Comparison of ENCODE assay signal across 8 cellular contexts in genomic region chr11:33736148-33736809, GRCh38. TPM values are rescaled to one million over a fixed set of nuclear protein-coding genes. Genes with fewer than 3 reads are reported as not detected.
DNase-seq lines count a peak whose midpoint lies in the region; ATAC-seq and TF ChIP-seq lines count a peak whose summit lies in the region.

CD59 (minus strand) TSS chr11:33736423; CDS start chr11:33722445, 13,978 bp downstream.

- peak; percentile 71 for ATAC-seq in GM19397 (IDR thresholded peaks at IDR 0.05; ENCODE audit: unreplicated experiment)
- ATAC-seq in HG03571 (IDR thresholded peaks at IDR 0.05; ENCODE audit: unreplicated experiment): peak; percentile 50
- peak; percentile 81 for ATAC-seq in activated CD8-positive, alpha-beta T cell treated with anti-CD3 and anti-CD28 coated beads, Interleukin-2, amount 10 ng/mL, durations not matched to agents 7 days and 5 days

- POLR2A ChIA-PET in activated CD8-positive, alpha-beta T cell treated with anti-CD3 and anti-CD28 coated beads, Interleukin-2, amount 10 ng/mL, durations not matched to agents 7 days and 5 days (lab: Charles Lee): interaction anchor here (0.6 to 1.7 kb wide), 8 partner anchors 11 to 696 kb away, joined by 3 to 6 read pairs (median 4); partner anchors contain the start of gene C11orf91

- H3K4me1 ChIP-seq in duodenal mucosa (ENCODE audit: control insufficient read depth in 1 of 2, insufficient read depth in 2 of 2, low read length in 2 of 2): peaks cover 21 to 28% of the 10 kb centered on the region in 2 donors

- H3K27ac Mint-ChIP-seq in CD14-positive monocyte: peak within 1 kb of the TSS in 4 of 7 donors; percentile 2 to 78 (median 50)
- peak within 1 kb of the TSS; percentile 75 for H3K27ac Mint-ChIP-seq in activated CD8-positive, alpha-beta T cell treated with anti-CD3 and anti-CD28 coated beads, Interleukin-2, amount 10 ng/mL, durations not matched to agents 7 days and 5 days

- intact Hi-C loops in CD14-positive monocyte (cut with micrococcal nuclease) (loop anchor here in 1 of 2 donors (10.0 kb wide), 1 partner anchor 371 kb away; no protein-coding TSS in a partner anchor), lower leg skin (cut with DNase I; ENCODE audit: low total_unique reads) (no loop called here)

- H3K27me3 ChIP-seq in duodenal mucosa (ENCODE audit: control insufficient read depth in 1 of 2, insufficient read depth in 2 of 2, low read length in 2 of 2): no peaks in the 10 kb centered on the region

- peaks cover 30 to 43% (median 33%) of the 10 kb centered on the region in 3 donors for H3K27me3 Mint-ChIP-seq in CD14-positive monocyte (ENCODE audit: low read depth in 3 of 3)
- H3K27me3 Mint-ChIP-seq in activated CD8-positive, alpha-beta T cell treated with anti-CD3 and anti-CD28 coated beads, Interleukin-2, amount 10 ng/mL, durations not matched to agents 7 days and 5 days (ENCODE audit: low read depth): peaks cover 8% of the 10 kb centered on the region

- H3K27ac ChIP-seq in duodenal mucosa (ENCODE audit: low read depth, low read length): peak within 1 kb of the TSS; percentile 85

- TF ChIP-seq POLR2A in lower leg skin (IDR thresholded peaks at IDR 0.05): peak in 1 of 2 donors; percentile 82

- DNase-seq in CD14-positive monocyte (ENCODE audit: low spot score) (peak; percentile 63), NCI-H82 (lab: John Stamatoyannopoulos, UW) (peak; percentile 92), lower leg skin (ENCODE audit: low spot score in 2 of 2) (peak; percentile 96 to 99)
- DNase-seq in activated CD8-positive, alpha-beta T cell treated with anti-CD3 and anti-CD28 coated beads, Interleukin-2, amount 10 ng/mL, durations not matched to agents 7 days and 5 days: peak; percentile 86
- DNase-seq in stimulated activated CD4-positive, alpha-beta T cell treated with anti-CD3 and anti-CD28 coated beads, Interleukin-4, amount 100 ng/mL, for 4 hours: peak; percentile 92 to 93

- peaks cover 38% of the 10 kb centered on the region for H3K4me1 Mint-ChIP-seq in CD14-positive monocyte
- H3K4me1 Mint-ChIP-seq in activated CD8-positive, alpha-beta T cell treated with anti-CD3 and anti-CD28 coated beads, Interleukin-2, amount 10 ng/mL, durations not matched to agents 7 days and 5 days (ENCODE audit: low read depth): peaks cover 24% of the 10 kb centered on the region

- H3K9me3 Mint-ChIP-seq in CD14-positive monocyte: peaks cover 0 to 3% (median 0%) of the 10 kb centered on the region in 7 donors
- H3K9me3 Mint-ChIP-seq in activated CD8-positive, alpha-beta T cell treated with anti-CD3 and anti-CD28 coated beads, Interleukin-2, amount 10 ng/mL, durations not matched to agents 7 days and 5 days (ENCODE audit: insufficient read depth): no peaks in the 10 kb centered on the region

- 1 to 2% methylated on average over 29 to 48 of the region's 48 CpGs for WGBS in lower leg skin, 2 donors

- no peaks in the 10 kb centered on the region for H3K9me3 ChIP-seq in duodenal mucosa (ENCODE audit: control insufficient read depth in 1 of 2, low read length in 2 of 2)

- H3K4me3 Mint-ChIP-seq in CD14-positive monocyte: peak within 1 kb of the TSS; percentile 87 to 94
- peak within 1 kb of the TSS; percentile 81 for H3K4me3 Mint-ChIP-seq in activated CD8-positive, alpha-beta T cell treated with anti-CD3 and anti-CD28 coated beads, Interleukin-2, amount 10 ng/mL, durations not matched to agents 7 days and 5 days

- H3K36me3 ChIP-seq in duodenal mucosa (ENCODE audit: control insufficient read depth in 1 of 2, insufficient read depth in 2 of 2, low read length in 2 of 2): no peaks in the 10 kb centered on the region

- TF ChIP-seq CTCF in CD14-positive monocyte (IDR thresholded peaks at IDR 0.05) (no peak), lower leg skin (IDR thresholded peaks at IDR 0.05) (no peak)

- CTCF ChIA-PET in activated CD8-positive, alpha-beta T cell treated with anti-CD3 and anti-CD28 coated beads, Interleukin-2, amount 10 ng/mL, durations not matched to agents 7 days and 5 days (lab: Charles Lee): interaction anchor here (0.6 to 3.7 kb wide), 3 partner anchors 20 to 39 kb away, joined by 3 to 27 read pairs (median 4); partner anchors contain the start of gene C11orf91

- H3K4me3 ChIP-seq in duodenal mucosa (ENCODE audit: low read depth in 1 of 2, low read length in 2 of 2): peak within 1 kb of the TSS; percentile 71 to 81
- peak within 1 kb of the TSS; percentile 90 for H3K4me3 ChIP-seq in lower leg skin (ENCODE audit: low read depth, poor library complexity, severe bottlenecking)

- H3K9ac ChIP-seq in duodenal mucosa (ENCODE audit: low read depth in 1 of 2, low read length in 2 of 2): peak within 1 kb of the TSS; percentile 64 to 80

- peaks cover 0 to 2% of the 10 kb centered on the region in 2 donors for H3K36me3 Mint-ChIP-seq in CD14-positive monocyte
- H3K36me3 Mint-ChIP-seq in activated CD8-positive, alpha-beta T cell treated with anti-CD3 and anti-CD28 coated beads, Interleukin-2, amount 10 ng/mL, durations not matched to agents 7 days and 5 days (ENCODE audit: low read depth): peaks cover 5% of the 10 kb centered on the region

RNA-seq across cellular contexts. Expression of gene CD59, which starts in this region (rescaled TPM):
- polyA plus RNA-seq in CD14-positive monocyte: 10 to 100 TPM; 21.1 to 34.9 TPM
- total RNA-seq in activated CD8-positive, alpha-beta T cell treated with anti-CD3 and anti-CD28 coated beads, Interleukin-2, amount 10 ng/mL, durations not matched to agents 7 days and 5 days: 10 to 100 TPM; 33.7 to 35.1 TPM
- 100 to 1,000 TPM; 222 to 444 (median 324) TPM for total RNA-seq in lower leg skin

Comparison
In these comparisons a context has a peak if more than half of its experiments do, and no peak if none do; other contexts are left out.
1. Peak in every context shown above with its lines: DNase-seq, ATAC-seq, H3K4me3 ChIP-seq and H3K27ac ChIP-seq.
2. RNA of gene CD59 (total RNA-seq): 222 to 444 TPM in lower leg skin; 33.7 to 35.1 TPM in activated CD8-positive, alpha-beta T cell treated with anti-CD3 and anti-CD28 coated beads, Interleukin-2, amount 10 ng/mL, durations not matched to agents 7 days and 5 days; every median in the first group is over 4 times any median in the second.